22 cellular contexts compared by ENCODE assay signal in the genomic region with DNA sequence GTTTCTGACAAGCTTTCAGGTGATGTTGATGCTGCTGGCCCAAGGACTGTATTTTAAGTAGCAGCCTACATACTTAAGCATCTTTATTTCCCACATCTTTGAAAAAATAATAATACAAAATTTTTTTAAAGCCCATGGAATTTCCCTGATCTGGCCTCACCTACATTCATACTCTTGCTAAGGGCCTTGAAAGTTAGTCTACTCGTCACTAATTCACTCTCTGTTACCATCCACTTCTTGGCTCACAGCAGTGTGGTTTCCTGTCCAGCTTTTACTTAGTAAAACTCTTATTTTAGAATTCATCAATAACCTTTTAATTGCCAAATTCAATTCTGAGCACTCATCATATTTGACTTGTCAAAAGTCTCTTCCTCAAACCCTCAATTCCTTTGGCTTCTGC. TPM values are rescaled to one million over a fixed set of nuclear protein-coding genes. Genes with fewer than 3 reads are reported as not detected.
DNase-seq lines count a peak whose midpoint lies in the region; ATAC-seq, FAIRE-seq and TF ChIP-seq lines count a peak whose summit lies in the region.
"Had no signal": no experiment of that assay in that cellular context is flagged by ENCODE, and none has a peak within 500 bp of the region (broad histone marks: within the 10 kb centered on the region; RNA-seq: fewer than 3 reads in every experiment).

No MANE protein-coding gene starts in this region.

- peaks cover 49% of the 10 kb centered on the region for H4K20me1 ChIP-seq in astrocyte (ENCODE audit: insufficient read depth, low read length)
- no peaks in the 10 kb centered on the region for H4K20me1 ChIP-seq in neural progenitor cell (ENCODE audit: low read depth)

- H3K4me3 ChIP-seq in Caco-2 (ENCODE audit: low read depth, low read length), result no peak overlapping the region
- H3K4me3 ChIP-seq in astrocyte (ENCODE audit: insufficient read depth, low read depth, low read length), result no peak overlapping the region
- no peak overlapping the region for H3K4me3 ChIP-seq in neural progenitor cell
- no peak overlapping the region for H3K4me3 ChIP-seq in vagina
- H3K4me3 ChIP-seq: coronary artery, mucosa of descending colon, sigmoid colon, upper lobe of right lung had no signal

- no peak overlapping the region for H2AFZ ChIP-seq in astrocyte (ENCODE audit: low read depth, low read length)
- H2AFZ ChIP-seq in neural progenitor cell (replicated peaks), result no peak overlapping the region

- H3K9me3 ChIP-seq in Caco-2 (no peaks in the 10 kb centered on the region), astrocyte (ENCODE audit: insufficient read depth, low read depth, low read length) (no peaks in the 10 kb centered on the region), neural progenitor cell (ENCODE audit: low read depth) (no peaks in the 10 kb centered on the region), vagina (no peaks in the 10 kb centered on the region)
- H3K9me3 ChIP-seq: mucosa of descending colon, sigmoid colon, upper lobe of right lung had no signal

- intact Hi-C loops in Caco-2 (cut with micrococcal nuclease; ENCODE audit: unreplicated experiment), result no loop called here
- intact Hi-C loops in vagina (cut with DNase I), result loop anchor here (10.0 kb wide), 1 partner anchor 106 kb away; no protein-coding TSS in a partner anchor

- no peaks in the 10 kb centered on the region for H3K4me1 ChIP-seq in Caco-2
- H3K4me1 ChIP-seq in astrocyte (ENCODE audit: insufficient read depth, low read length), result peaks cover 10% of the 10 kb centered on the region
- no peaks in the 10 kb centered on the region for H3K4me1 ChIP-seq in neural progenitor cell
- H3K4me1 ChIP-seq in vagina, result no peaks in the 10 kb centered on the region

- BruUV-seq in Caco-2 (replicated peaks; lab: Mats Ljungman, UMichigan), result no TSS peak

- H3K27ac ChIP-seq in astrocyte (ENCODE audit: low read depth, low read length) (no peak overlapping the region), neural progenitor cell (no peak overlapping the region), vagina (no peak overlapping the region)
- H3K27ac ChIP-seq: sigmoid colon, upper lobe of right lung had no signal

- H3K36me3 Mint-ChIP-seq in T-helper 2 cell treated with Interferon-gamma antibody and Interleukin-4, amounts not matched to agents 5 μg/mL and 100 μg/mL, for 36 hours (ENCODE audit: low read depth), result peaks cover 66% of the 10 kb centered on the region
- H3K36me3 Mint-ChIP-seq in Caco-2 (ENCODE audit: insufficient read depth, unreplicated experiment) (peaks cover 88% of the 10 kb centered on the region), astrocyte (ENCODE audit: low read depth, unreplicated experiment) (peaks cover 32% of the 10 kb centered on the region), neural progenitor cell (peaks cover 8% of the 10 kb centered on the region)
- H3K36me3 Mint-ChIP-seq in natural killer cell treated with Interleukin-12 subunit alpha and Interleukin-12 subunit beta and Interleukin-15 and Interleukin-18, amount 100 ng/mL, for 72 hours, result peaks cover 45% of the 10 kb centered on the region

- POLR2A ChIA-PET in Caco-2 (lab: Charles Lee), result no interaction called here

- FAIRE-seq in astrocyte (lab: Jason Lieb, UNC), result no peak
- FAIRE-seq: G401.6, H54, TTC549 had no signal

- no peak for TF ChIP-seq POLR2A in vagina (IDR thresholded peaks at IDR 0.05)

- no peak overlapping the region for H3K4me3 Mint-ChIP-seq in T-helper 2 cell treated with Interferon-gamma antibody and Interleukin-4, amounts not matched to agents 5 μg/mL and 100 μg/mL, for 36 hours
- H3K4me3 Mint-ChIP-seq in Caco-2 (ENCODE audit: unreplicated experiment) (no peak overlapping the region), astrocyte (ENCODE audit: unreplicated experiment) (no peak overlapping the region), neural progenitor cell (no peak overlapping the region)
- H3K4me3 Mint-ChIP-seq in natural killer cell treated with Interleukin-12 subunit alpha and Interleukin-12 subunit beta and Interleukin-15 and Interleukin-18, amount 100 ng/mL, for 72 hours, result no peak overlapping the region
- H3K4me3 Mint-ChIP-seq: stimulated activated naive CD8-positive, alpha-beta T cell treated with anti-CD3 and anti-CD28 coated beads, Interleukin-15, amount 100 ng/mL, for 72 hours had no signal

- H3K27ac Mint-ChIP-seq in T-helper 2 cell treated with Interferon-gamma antibody and Interleukin-4, amounts not matched to agents 5 μg/mL and 100 μg/mL, for 36 hours, result peak overlapping the region; percentile 29
- H3K27ac Mint-ChIP-seq in Caco-2 (ENCODE audit: unreplicated experiment) (peak overlapping the region; percentile 18), astrocyte (ENCODE audit: unreplicated experiment) (peak overlapping the region; percentile 22), neural progenitor cell (no peak overlapping the region)
- H3K27ac Mint-ChIP-seq in natural killer cell treated with Interleukin-12 subunit alpha and Interleukin-12 subunit beta and Interleukin-15 and Interleukin-18, amount 100 ng/mL, for 72 hours, result peak overlapping the region; percentile 20 to 68

- no peaks in the 10 kb centered on the region for H3K9me3 Mint-ChIP-seq in T-helper 2 cell treated with Interferon-gamma antibody and Interleukin-4, amounts not matched to agents 5 μg/mL and 100 μg/mL, for 36 hours
- H3K9me3 Mint-ChIP-seq in Caco-2 (ENCODE audit: unreplicated experiment), result no peaks in the 10 kb centered on the region
- H3K9me3 Mint-ChIP-seq in astrocyte (ENCODE audit: unreplicated experiment), result no peaks in the 10 kb centered on the region
- no peaks in the 10 kb centered on the region for H3K9me3 Mint-ChIP-seq in natural killer cell treated with Interleukin-12 subunit alpha and Interleukin-12 subunit beta and Interleukin-15 and Interleukin-18, amount 100 ng/mL, for 72 hours
- H3K9me3 Mint-ChIP-seq in neural progenitor cell, result no peaks in the 10 kb centered on the region
- H3K9me3 Mint-ChIP-seq: stimulated activated naive CD8-positive, alpha-beta T cell treated with anti-CD3 and anti-CD28 coated beads, Interleukin-15, amount 100 ng/mL, for 72 hours had no signal

- H3K9ac ChIP-seq in astrocyte (ENCODE audit: low read length), result no peak overlapping the region
- no peak overlapping the region for H3K9ac ChIP-seq in neural progenitor cell

- DNase-seq in T-helper 2 cell treated with Interferon-gamma antibody and Interleukin-4, amounts not matched to agents 5 μg/mL and 100 μg/mL, for 36 hours (ENCODE audit: low spot score), result no peak
- DNase-seq in T-helper 2 cell, result no peak
- no peak for DNase-seq in Caco-2
- no peak for DNase-seq in astrocyte (ENCODE audit: low read depth)
- DNase-seq in natural killer cell treated with Interleukin-12 subunit alpha and Interleukin-12 subunit beta and Interleukin-15 and Interleukin-18, amount 100 ng/mL, for 72 hours (ENCODE audit: low spot score), result no peak
- no peak for DNase-seq in neural progenitor cell (ENCODE audit: low spot score)
- DNase-seq in vagina (ENCODE audit: extremely low spot score in 2 of 2), result no peak
- DNase-seq: 8988T; activated CD4-positive, alpha-beta T cell treated with anti-CD3 and anti-CD28 coated beads, Interleukin-2, amount 50 U/mL, for 4 hours; DMS 273 treated with DMSO at 0.1 percent for 48 hours; head of caudate nucleus; mucosa of descending colon; NCI-H1105; NCI-H524; sigmoid colon; stimulated activated naive CD8-positive, alpha-beta T cell treated with anti-CD3 and anti-CD28 coated beads, Interleukin-15, amount 100 ng/mL, for 72 hours; upper lobe of right lung had no signal

- peaks cover 20% of the 10 kb centered on the region for H3K4me1 Mint-ChIP-seq in T-helper 2 cell treated with Interferon-gamma antibody and Interleukin-4, amounts not matched to agents 5 μg/mL and 100 μg/mL, for 36 hours (ENCODE audit: low read depth)
- H3K4me1 Mint-ChIP-seq in Caco-2 (ENCODE audit: low read depth, unreplicated experiment) (peaks cover 19% of the 10 kb centered on the region), astrocyte (ENCODE audit: low read depth, unreplicated experiment) (peaks cover 12% of the 10 kb centered on the region), neural progenitor cell (no peaks in the 10 kb centered on the region)
- peaks cover 24 to 30% of the 10 kb centered on the region in 2 donors for H3K4me1 Mint-ChIP-seq in natural killer cell treated with Interleukin-12 subunit alpha and Interleukin-12 subunit beta and Interleukin-15 and Interleukin-18, amount 100 ng/mL, for 72 hours (ENCODE audit: low read depth in 2 of 2)

- H3K27me3 ChIP-seq in Caco-2 (replicated peaks; ENCODE audit: control insufficient read depth, insufficient read depth, low read length) (no peaks in the 10 kb centered on the region), astrocyte (ENCODE audit: insufficient read depth, low read length) (no peaks in the 10 kb centered on the region), neural progenitor cell (no peaks in the 10 kb centered on the region), vagina (no peaks in the 10 kb centered on the region)
- H3K27me3 ChIP-seq: sigmoid colon, upper lobe of right lung had no signal

- no peaks in the 10 kb centered on the region for H3F3A ChIP-seq in neural progenitor cell (ENCODE audit: low read depth)

- peaks cover 4% of the 10 kb centered on the region for H3K79me2 ChIP-seq in astrocyte (ENCODE audit: insufficient read depth, low read length)
- no peaks in the 10 kb centered on the region for H3K79me2 ChIP-seq in neural progenitor cell (ENCODE audit: low read depth)

- TF ChIP-seq CTCF in Caco-2 (IDR thresholded peaks at IDR 0.05; ENCODE audit: insufficient read depth in 1 of 2, low read depth in 1 of 2, low read length in 1 of 2, severe bottlenecking in 1 of 2, unreplicated experiment in 1 of 2), result no peak
- no peak for TF ChIP-seq CTCF in astrocyte (IDR thresholded peaks at IDR 0.05; ENCODE audit: insufficient read depth, low read depth, low read length)
- no peak for TF ChIP-seq CTCF in neural progenitor cell (IDR thresholded peaks at IDR 0.05)
- TF ChIP-seq CTCF in vagina (IDR thresholded peaks at IDR 0.05), result no peak

- H3K4me2 ChIP-seq in astrocyte (ENCODE audit: low read length) (no peak overlapping the region), neural progenitor cell (no peak overlapping the region)

- no peaks in the 10 kb centered on the region for H3K27me3 Mint-ChIP-seq in T-helper 2 cell treated with Interferon-gamma antibody and Interleukin-4, amounts not matched to agents 5 μg/mL and 100 μg/mL, for 36 hours (ENCODE audit: low read depth)
- H3K27me3 Mint-ChIP-seq in Caco-2 (ENCODE audit: insufficient read depth, unreplicated experiment) (no peaks in the 10 kb centered on the region), astrocyte (ENCODE audit: low read depth, unreplicated experiment) (no peaks in the 10 kb centered on the region), neural progenitor cell (ENCODE audit: insufficient read depth, low read depth) (no peaks in the 10 kb centered on the region)
- H3K27me3 Mint-ChIP-seq in natural killer cell treated with Interleukin-12 subunit alpha and Interleukin-12 subunit beta and Interleukin-15 and Interleukin-18, amount 100 ng/mL, for 72 hours, result no peaks in the 10 kb centered on the region
- H3K27me3 Mint-ChIP-seq: stimulated activated naive CD8-positive, alpha-beta T cell treated with anti-CD3 and anti-CD28 coated beads, Interleukin-15, amount 100 ng/mL, for 72 hours had no signal

- CTCF ChIA-PET in Caco-2 (lab: Charles Lee), result interaction anchor here (0.6 kb wide), 1 partner anchor 177 kb away, joined by 3 read pairs; no protein-coding TSS in a partner anchor

- ATAC-seq in natural killer cell treated with Interleukin-12 subunit alpha and Interleukin-12 subunit beta and Interleukin-15 and Interleukin-18, amount 100 ng/mL, for 72 hours, result no peak
- ATAC-seq in GM19351 (IDR thresholded peaks at IDR 0.05; ENCODE audit: unreplicated experiment), result no peak
- ATAC-seq: stimulated activated naive CD8-positive, alpha-beta T cell treated with anti-CD3 and anti-CD28 coated beads, Interleukin-15, amount 100 ng/mL, for 72 hours had no signal

- H3K36me3 ChIP-seq in Caco-2 (ENCODE audit: control insufficient read depth, insufficient read depth, low read length) (no peaks in the 10 kb centered on the region; the same call in 1 of the 2 replicates), astrocyte (ENCODE audit: insufficient read depth, low read length) (peaks cover 61% of the 10 kb centered on the region), neural progenitor cell (no peaks in the 10 kb centered on the region), vagina (peaks cover 3 to 78% of the 10 kb centered on the region in 2 donors)

RNA-seq across cellular contexts. Expression of a gene that starts 59.3 kb away (rescaled TPM):
- total RNA-seq in Caco-2 (2022) (31.4 and 35.0 TPM in 2 replicates), astrocyte (21.4 and 22.2 TPM in 2 replicates), neural progenitor cell (ENCODE audit: low replicate concordance) (4.9 and 7.4 TPM in 2 replicates), vagina (43.5 TPM)
- total RNA-seq in natural killer cell treated with Interleukin-12 subunit alpha and Interleukin-12 subunit beta and Interleukin-15 and Interleukin-18, amount 100 ng/mL, for 72 hours, result 10 to 100 TPM; 44.1 to 69.4 TPM
